Comparison of ENCODE assay signal across 10 cellular contexts in genomic region chr1:217048104-217048707, GRCh38.
DNase-seq lines count a peak whose midpoint lies in the region; ATAC-seq and TF ChIP-seq lines count a peak whose summit lies in the region.
"Had no signal": no experiment of that assay in that cellular context is flagged by ENCODE, and none has a peak within 500 bp of the region (broad histone marks: within the 10 kb centered on the region; RNA-seq: fewer than 3 reads in every experiment).

No MANE protein-coding gene starts in this region.

- no peak overlapping the region for H3K27ac ChIP-seq in Panc1 (ENCODE audit: low read length)

- TF ChIP-seq CTCF in GM13977 (IDR thresholded peaks at IDR 0.05; ENCODE audit: extremely low read depth, insufficient read depth, missing control alignments) (peak; percentile 52), HFF-Myc (IDR thresholded peaks at IDR 0.05; ENCODE audit: low read depth, low read length, missing control alignments) (peak; percentile 29), Panc1 (IDR thresholded peaks at IDR 0.05) (0 out of 2 replicates have a peak, but pooled peaks have one; percentile 14)

- ATAC-seq in Panc1, result no peak
- ATAC-seq in left lobe of liver, result peak; percentile 52
- ATAC-seq in activated CD4-positive, CD25-positive, alpha-beta regulatory T cell treated with anti-CD3 and anti-CD28 coated beads, Interleukin-2, amount 50 U/mL, for 24 hours, result no peak
- ATAC-seq in GM21737 (IDR thresholded peaks at IDR 0.05; ENCODE audit: unreplicated experiment), result no peak
- ATAC-seq: T-helper 17 cell had no signal

- CTCF ChIA-PET in Panc1 (lab: Charles Lee), result no interaction called here

- no TSS peak for BruUV-seq in Panc1 (replicated peaks; lab: Mats Ljungman, UMichigan)

- no peaks in the 10 kb centered on the region for H3K36me3 ChIP-seq in Panc1 (ENCODE audit: control insufficient read depth, insufficient read depth, low read length)

- H3K9me3 ChIP-seq in Panc1 (ENCODE audit: control insufficient read depth, insufficient read depth, low read depth, low read length), result no peaks in the 10 kb centered on the region

- H3K27me3 ChIP-seq in Panc1 (ENCODE audit: control insufficient read depth, insufficient read depth, low read length), result no peaks in the 10 kb centered on the region

- no peaks in the 10 kb centered on the region for H3K4me1 ChIP-seq in Panc1 (ENCODE audit: control insufficient read depth, insufficient read depth, low read length)

- no peak for DNase-seq in GM13977 (ENCODE audit: low spot score)
- no peak for DNase-seq in HFF-Myc (ENCODE audit: extremely low read depth, low read depth)
- no peak for DNase-seq in Panc1 (ENCODE audit: low read depth, low spot score)
- DNase-seq in left lobe of liver (ENCODE audit: low spot score), result no peak
- no peak for DNase-seq in stimulated activated naive CD4-positive, alpha-beta T cell (lab: John Stamatoyannopoulos, UW)
- no peak for DNase-seq in activated naive CD4-positive, alpha-beta T cell treated with anti-CD3 and anti-CD28 coated beads, Interleukin-2, amount 50 U/mL, for 16 hours
- DNase-seq: caudate nucleus, T-helper 17 cell had no signal

- in situ Hi-C loops in GM13977 (cut with MboI; ENCODE audit: low pct_unique_long_range_greater_than_20kb, low sequenced_read_pairs, unreplicated experiment), result no loop called here
- in situ Hi-C loops in Panc1 (cut with HindIII; ENCODE audit: low pct_unique_long_range_greater_than_20kb, low sequenced_read_pairs), result no loop called here

- POLR2A ChIA-PET in Panc1 (lab: Charles Lee), result no interaction called here

- H3K4me3 ChIP-seq in HFF-Myc (replicated peaks; ENCODE audit: low read depth, low read length) (no peak overlapping the region), Panc1 (ENCODE audit: low read depth in 2 of 2, low read length in 2 of 2) (no peak overlapping the region)

- intact Hi-C loops in Panc1 (cut with micrococcal nuclease; ENCODE audit: unreplicated experiment), result no loop called here
